In the genomic region with DNA sequence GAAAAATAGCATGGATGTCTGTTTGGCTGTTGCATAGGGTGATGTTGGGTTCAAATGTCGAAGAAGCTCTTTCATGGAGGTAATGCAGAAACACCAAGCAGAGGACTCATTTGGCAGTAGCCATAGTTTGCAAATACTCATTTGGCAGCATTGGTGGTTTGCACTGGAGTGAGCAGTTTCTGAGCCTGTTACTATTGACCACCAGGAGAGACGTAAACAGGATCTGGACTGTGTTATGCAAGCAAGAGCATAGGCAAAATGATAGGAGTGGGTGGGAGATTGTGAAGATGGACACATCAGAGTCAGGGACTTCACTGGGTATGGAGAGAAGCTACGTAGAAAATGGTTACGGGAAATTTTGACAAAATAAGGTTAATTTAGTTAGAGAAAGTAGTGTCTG, we compare ENCODE assay signal across 25 cellular contexts. TPM values are rescaled to one million over a fixed set of nuclear protein-coding genes. Genes with fewer than 3 reads are reported as not detected.
A peak's percentile ranks its signal among the peaks of the same experiment; 100 is the strongest.
DNase-seq lines count a peak whose midpoint lies in the region; ATAC-seq, FAIRE-seq and TF ChIP-seq lines count a peak whose summit lies in the region.
"Had no signal": no experiment of that assay in that cellular context is flagged by ENCODE, and none has a peak within 500 bp of the region (broad histone marks: within the 10 kb centered on the region; RNA-seq: fewer than 3 reads in every experiment).

No MANE protein-coding gene starts in this region.

- intact Hi-C loops in HepG2 (cut with micrococcal nuclease; ENCODE audit: unreplicated experiment): no loop called here
- intact Hi-C loops in right lobe of liver (cut with DNase I): no loop called here
- intact Hi-C loops in left lung (cut with DNase I): no loop called here

- CTCF ChIA-PET in HepG2 (lab: Yijun Ruan, JAX; ENCODE audit: low intra/inter-chr PET ratio, low total read pairs): no interaction called here

- H3K4me1 ChIP-seq in HepG2 (ENCODE audit: insufficient read depth, low read length) (no peaks in the 10 kb centered on the region), right lobe of liver (no peaks in the 10 kb centered on the region), left lung (no peaks in the 10 kb centered on the region), endodermal cell (ENCODE audit: control insufficient read depth, insufficient read depth, low read length) (no peaks in the 10 kb centered on the region)
- H3K4me1 ChIP-seq: BE2C, BLaER1, Caco-2 had no signal

- no peak for FAIRE-seq in HepG2 (lab: Jason Lieb, UNC)
- FAIRE-seq: A204.1, D721Med, G401.6, GM12891, GM19239 had no signal

- no peak overlapping the region for H3K4me3 ChIP-seq in HepG2 (replicated peaks in 1 of 3; ENCODE audit: insufficient read depth in 1 of 3, low read depth in 2 of 3, low read length in 3 of 3)
- no peak overlapping the region for H3K4me3 ChIP-seq in right lobe of liver
- no peak overlapping the region for H3K4me3 ChIP-seq in left lung
- H3K4me3 ChIP-seq in endodermal cell (ENCODE audit: low read length): no peak overlapping the region
- H3K4me3 ChIP-seq: BLaER1 had no signal

- no peaks in the 10 kb centered on the region for H4K20me1 ChIP-seq in HepG2 (ENCODE audit: insufficient read depth, low read length)
- H4K20me1 ChIP-seq: BLaER1 had no signal

- H3K27ac ChIP-seq in HepG2 (ENCODE audit: extremely low read length, insufficient read depth, low read length): no peak overlapping the region
- H3K27ac ChIP-seq in right lobe of liver: no peak overlapping the region
- no peak overlapping the region for H3K27ac ChIP-seq in left lung
- H3K27ac ChIP-seq in endodermal cell (ENCODE audit: low read depth, low read length): no peak overlapping the region
- H3K27ac ChIP-seq: BLaER1 had no signal

- in situ Hi-C loops in HepG2 (cut with HindIII; ENCODE audit: extremely low pct_ligation_motif_present, low pct_unique_long_range_greater_than_20kb): no loop called here

- 35% methylated on average over 4 of the region's 4 CpGs for whole genome bisulfite sequencing in HepG2 (ENCODE audit: low lambda C conversion rate)
- whole genome bisulfite sequencing in right lobe of liver (ENCODE audit: insufficient coverage, low coverage, low lambda C conversion rate, missing lambda C conversion rate): 66% methylated on average over 3 of the region's 4 CpGs
- WGBS in endodermal cell (ENCODE audit: insufficient coverage in 1 of 2, insufficient read length in 1 of 2), 2 experiments: 88 to 90% methylated on average over 2 to 4 of the region's 4 CpGs

- POLR2A ChIA-PET in HepG2 (lab: Yijun Ruan, JAX): no interaction called here

- H3K79me2 ChIP-seq in HepG2 (ENCODE audit: insufficient read depth, low read length): no peaks in the 10 kb centered on the region

- TF ChIP-seq RAD21 in HepG2 (CRISPR knock-in tag; IDR thresholded peaks at IDR 0.05): no peak

- TF ChIP-seq EP300 in HepG2 (IDR thresholded peaks at IDR 0.05; ENCODE audit: low read depth in 2 of 2, low read length in 2 of 2) (no peak), HepG2 (CRISPR knock-in tag; IDR thresholded peaks at IDR 0.05; ENCODE audit: borderline replicate concordance) (no peak)

- H3K9me3 Mint-ChIP-seq in endodermal cell: no peaks in the 10 kb centered on the region

- H3K9ac ChIP-seq in HepG2 (ENCODE audit: insufficient read depth, low read depth, low read length) (no peak overlapping the region), endodermal cell (ENCODE audit: extremely low read depth, low read length, poor library complexity, severe bottlenecking) (no peak overlapping the region)
- H3K9ac ChIP-seq: BLaER1 had no signal

- no TSS peak for BruUV-seq in HepG2 (replicated peaks; lab: Mats Ljungman, UMichigan)

- no peak for TF ChIP-seq POLR2A in HepG2 (IDR thresholded peaks at IDR 0.05; ENCODE audit: insufficient read depth in 1 of 2, low read depth in 2 of 2, low read length in 2 of 2)
- TF ChIP-seq POLR2A in right lobe of liver (IDR thresholded peaks at IDR 0.05): no peak

- H2AFZ ChIP-seq in HepG2 (ENCODE audit: low read length): no peak overlapping the region

- no peak for TF ChIP-seq CTCF in HepG2 (CRISPR knock-in tag; IDR thresholded peaks at IDR 0.05)
- no peak for TF ChIP-seq CTCF in right lobe of liver (IDR thresholded peaks at IDR 0.05)
- no peak for TF ChIP-seq CTCF in left lung (IDR thresholded peaks at IDR 0.05)
- no peak for TF ChIP-seq CTCF in endodermal cell (conservative IDR thresholded peaks at IDR 0.05)

- H3K27me3 Mint-ChIP-seq in endodermal cell (ENCODE audit: insufficient read depth): no peaks in the 10 kb centered on the region
- H3K27me3 Mint-ChIP-seq: CD4-positive, alpha-beta memory T cell had no signal

- peak; percentile 28; the same call in 1 of the 3 replicates for ATAC-seq in HepG2
- ATAC-seq in right lobe of liver: peak in 3 of 4 donors; percentile 37 to 65 (median 55)
- ATAC-seq in left lung: no peak

- H3K36me3 ChIP-seq in HepG2 (replicated peaks in 1 of 2; ENCODE audit: control insufficient read depth in 1 of 2, insufficient read depth in 2 of 2, low read length in 2 of 2) (no peaks in the 10 kb centered on the region), right lobe of liver (no peaks in the 10 kb centered on the region), left lung (no peaks in the 10 kb centered on the region), endodermal cell (ENCODE audit: control insufficient read depth, insufficient read depth, low read length) (no peaks in the 10 kb centered on the region)
- H3K36me3 ChIP-seq: BE2C, BLaER1 had no signal

- 0 out of 5 replicates have a peak, but pooled peaks cover 0 to 8% of the 10 kb centered on the region in 2 experiments for H3K27me3 ChIP-seq in HepG2 (ENCODE audit: control insufficient read depth in 1 of 2, insufficient read depth in 2 of 2, low read length in 2 of 2)
- H3K27me3 ChIP-seq in right lobe of liver: no peaks in the 10 kb centered on the region
- H3K27me3 ChIP-seq in left lung: no peaks in the 10 kb centered on the region
- H3K27me3 ChIP-seq in endodermal cell (ENCODE audit: control insufficient read depth, insufficient read depth, low read length, poor library complexity, severe bottlenecking): no peaks in the 10 kb centered on the region
- H3K27me3 ChIP-seq: BE2C, BLaER1 had no signal

- H3K4me3 Mint-ChIP-seq in endodermal cell: no peak overlapping the region
- H3K4me3 Mint-ChIP-seq: CD14-positive monocyte; CD4-positive, alpha-beta memory T cell; CD4-positive, CD25-positive, alpha-beta regulatory T cell; CD8-positive, alpha-beta memory T cell had no signal

- no peaks in the 10 kb centered on the region for H3K36me3 Mint-ChIP-seq in endodermal cell (ENCODE audit: low read depth)
- H3K36me3 Mint-ChIP-seq: CD14-positive monocyte; CD4-positive, alpha-beta memory T cell; CD4-positive, CD25-positive, alpha-beta regulatory T cell; CD8-positive, alpha-beta memory T cell had no signal

- H3K4me2 ChIP-seq in HepG2 (ENCODE audit: low read depth, low read length): no peak overlapping the region
- H3K4me2 ChIP-seq: BLaER1 had no signal

- no peaks in the 10 kb centered on the region for H3K4me1 Mint-ChIP-seq in endodermal cell
- H3K4me1 Mint-ChIP-seq: CD14-positive monocyte; CD4-positive, alpha-beta memory T cell; CD4-positive, CD25-positive, alpha-beta regulatory T cell; CD8-positive, alpha-beta memory T cell had no signal

- DNase-seq in HepG2 (ENCODE audit: low spot score) (no peak), right lobe of liver (no peak), COLO668 (lab: John Stamatoyannopoulos, UW; ENCODE audit: unreplicated experiment) (no peak), left lung (no peak), endodermal cell (no peak)
- DNase-seq: 8988T; ACHN; BE2C; C1 segment of cervical spinal cord; Caco-2; Calu3; CD4-positive, alpha-beta memory T cell; CD4-positive, CD25-positive, alpha-beta regulatory T cell; CD8-positive, alpha-beta memory T cell; DMS79 treated with DMSO at 0.1 percent for 48 hours; GF-D8 had no signal

- no peaks in the 10 kb centered on the region for H3K9me3 ChIP-seq in HepG2 (ENCODE audit: low read length)
- no peaks in the 10 kb centered on the region for H3K9me3 ChIP-seq in right lobe of liver
- H3K9me3 ChIP-seq in left lung: no peaks in the 10 kb centered on the region
- no peaks in the 10 kb centered on the region for H3K9me3 ChIP-seq in endodermal cell (ENCODE audit: control insufficient read depth, low read length)
- H3K9me3 ChIP-seq: BE2C, BLaER1 had no signal

- no peak overlapping the region for H3K27ac Mint-ChIP-seq in endodermal cell
- H3K27ac Mint-ChIP-seq: CD14-positive monocyte; CD4-positive, alpha-beta memory T cell; CD4-positive, CD25-positive, alpha-beta regulatory T cell; CD8-positive, alpha-beta memory T cell had no signal

TF ChIP-seq in HepG2, 621 proteins besides CTCF, POLR2A, EP300 and RAD21 (continues in another document):
- no peak for TF ChIP-seq ZNF766 (CRISPR knock-in tag; IDR thresholded peaks at IDR 0.05; ENCODE audit: borderline replicate concordance)
- no peak for TF ChIP-seq ZNF772 (CRISPR knock-in tag; IDR thresholded peaks at IDR 0.05)
- TF ChIP-seq ZNF264 (CRISPR knock-in tag; IDR thresholded peaks at IDR 0.05): no peak
- no peak for TF ChIP-seq ZNF891 (CRISPR knock-in tag; IDR thresholded peaks at IDR 0.05)

RNA-seq across cellular contexts. Expression of gene A1CF, which starts 22.9 kb away (rescaled TPM):
- 58.1 and 102 TPM in 2 replicates for total RNA-seq in HepG2 (2016; rRNA removed; fragmentation: Illumina TruSeq; extraction: Trizol)
- total RNA-seq in HepG2 (2016; cell fraction: cytosol; rRNA removed; fragmentation: Illumina TruSeq; extraction: Trizol; ENCODE audit: low read depth): 11.3 and 11.5 TPM in 2 replicates
- 57.5 and 103 TPM in 2 replicates for total RNA-seq in HepG2 (2016; cell fraction: insoluble cytoplasmic fraction; rRNA removed; fragmentation: Illumina TruSeq; extraction: Trizol)
- total RNA-seq in HepG2 (2016; cell fraction: membrane; rRNA removed; fragmentation: Illumina TruSeq; extraction: Trizol): 18.4 and 22.9 TPM in 2 replicates
- 42.4 and 44.5 TPM in 2 replicates for total RNA-seq in HepG2 (2016; cell fraction: nucleus; rRNA removed; fragmentation: Illumina TruSeq; extraction: Trizol)
- polyA plus RNA-seq in HepG2 (2011; rRNA removed): 43.2 and 56.1 TPM in 2 replicates
- polyA plus RNA-seq in HepG2 (2011; cell fraction: cytosol; rRNA removed): 40.9 and 43.6 TPM in 2 replicates
- polyA plus RNA-seq in HepG2 (2011; cell fraction: nucleus; rRNA removed): 25.7 and 31.3 TPM in 2 replicates
- polyA plus RNA-seq in HepG2 (2012): 35.0 and 53.6 TPM in 2 replicates
- 9.7 and 10.6 TPM in 2 replicates for polyA plus RNA-seq in HepG2 (2016; cell fraction: cytosol; fragmentation: Illumina TruSeq; extraction: Trizol; ENCODE audit: low read depth)
- 77.8 and 79.0 TPM in 2 replicates for polyA plus RNA-seq in HepG2 (2016; cell fraction: insoluble cytoplasmic fraction; fragmentation: Illumina TruSeq; extraction: Trizol; ENCODE audit: low read depth)
- polyA plus RNA-seq in HepG2 (2016; cell fraction: membrane; fragmentation: Illumina TruSeq; extraction: Trizol; ENCODE audit: low read depth): 13.8 and 15.5 TPM in 2 replicates
- polyA plus RNA-seq in HepG2 (2016; cell fraction: nucleus; fragmentation: Illumina TruSeq; extraction: Trizol; ENCODE audit: insufficient read depth, low read depth): 35.1 and 43.4 TPM in 2 replicates
- polyA minus RNA-seq in HepG2 (2011; rRNA and poly(A)+ RNA removed; ENCODE audit: low replicate concordance): 84.3 TPM in 1 of 2 replicates, not detected in the other
- 33.4 and 36.7 TPM in 2 replicates for polyA minus RNA-seq in HepG2 (2011; cell fraction: cytosol; rRNA and poly(A)+ RNA removed)
- polyA minus RNA-seq in HepG2 (2011; cell fraction: nucleus; rRNA and poly(A)+ RNA removed): 28.6 and 40.7 TPM in 2 replicates
- 100 to 1,000 TPM; 101 to 261 (median 171) TPM for total RNA-seq in right lobe of liver
- not detected for total RNA-seq in left lung
- 1 to 10 TPM in 1 of 2 donors, under 1 TPM in 1; 0.33 to 1.9 TPM for total RNA-seq in endodermal cell
- 0.18 TPM for polyA plus RNA-seq in endodermal cell (2013, experiment 1 of 2)
- polyA plus RNA-seq in endodermal cell (2013, experiment 2 of 2): 0.04 TPM
- total RNA-seq: A673; Calu3; CD4-positive, alpha-beta memory T cell; CD4-positive, CD25-positive, alpha-beta regulatory T cell; CD8-positive, alpha-beta memory T cell had no signal
- polyA plus RNA-seq: AG04450; CD14-positive monocyte; CD4-positive, alpha-beta memory T cell; CD4-positive, CD25-positive, alpha-beta regulatory T cell; CD8-positive, alpha-beta memory T cell had no signal

Comparison
In these comparisons a context has a peak if more than half of its experiments do, and no peak if none do; other contexts are left out.
1. RNA of gene A1CF, which starts 22.9 kb away (total RNA-seq): 101 to 261 TPM in right lobe of liver and 11.3 to 103 TPM in HepG2; 0.33 to 1.9 TPM in endodermal cell and not detected in left lung; every median in the first group is over 4 times any median in the second.